Comparison of ENCODE assay signal across 23 cellular contexts in the genomic region with DNA sequence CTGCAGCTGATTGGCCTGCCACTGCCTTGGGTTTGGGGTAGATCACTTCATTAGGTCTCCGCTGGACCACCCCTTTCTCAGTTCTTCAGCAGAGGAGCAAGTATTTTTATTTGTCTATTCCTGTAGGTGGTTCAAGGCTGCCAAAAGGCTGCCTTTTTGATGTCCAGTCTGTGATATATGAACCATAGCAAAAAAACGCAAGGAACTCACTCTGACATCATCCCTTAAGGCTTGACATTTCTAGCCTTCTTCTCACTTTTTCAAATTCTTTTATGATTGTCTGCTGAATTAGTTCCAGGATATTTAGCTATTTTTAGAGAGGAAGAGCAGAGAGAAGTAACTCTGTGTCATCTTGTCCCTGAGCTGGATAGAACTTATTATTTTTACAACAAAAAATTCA.
DNase-seq lines count a peak whose midpoint lies in the region; ATAC-seq and TF ChIP-seq lines count a peak whose summit lies in the region.
"Had no signal": no experiment of that assay in that cellular context is flagged by ENCODE, and none has a peak within 500 bp of the region (broad histone marks: within the 10 kb centered on the region; RNA-seq: fewer than 3 reads in every experiment).

No MANE protein-coding gene starts in this region.

- POLR2A ChIA-PET in CD8-positive, alpha-beta T cell (lab: Charles Lee): no interaction called here

- intact Hi-C loops in CD8-positive, alpha-beta T cell (cut with DNase I, micrococcal nuclease): no loop called here

- no peak for ATAC-seq in HG02885 (IDR thresholded peaks at IDR 0.05; ENCODE audit: poor library complexity, unreplicated experiment)
- ATAC-seq in CD8-positive, alpha-beta T cell: no peak
- no peak for ATAC-seq in GM21381 (IDR thresholded peaks at IDR 0.05; ENCODE audit: unreplicated experiment)

- 52% methylated on average over 2 of the region's 2 CpGs for WGBS in smooth muscle cell (ENCODE audit: low lambda C conversion rate)

- no peak for TF ChIP-seq CTCF in smooth muscle cell (IDR thresholded peaks at IDR 0.05; ENCODE audit: borderline replicate concordance, insufficient read depth, poor library complexity, severe bottlenecking)
- TF ChIP-seq CTCF in CD8-positive, alpha-beta T cell (IDR thresholded peaks at IDR 0.05): no peak

- H3K4me2 ChIP-seq in smooth muscle cell: peak overlapping the region; percentile 26

- no peaks in the 10 kb centered on the region for H3K36me3 ChIP-seq in SJSA1
- no peaks in the 10 kb centered on the region for H3K36me3 ChIP-seq in smooth muscle cell (ENCODE audit: low read depth)
- no peaks in the 10 kb centered on the region for H3K36me3 ChIP-seq in CD8-positive, alpha-beta T cell (ENCODE audit: insufficient read depth, low read length)
- H3K36me3 ChIP-seq: heart right ventricle, right lobe of liver, thoracic aorta had no signal

- H3K4me1 ChIP-seq in SJSA1 (replicated peaks) (peaks cover 21% of the 10 kb centered on the region), smooth muscle cell (ENCODE audit: low read depth) (no peaks in the 10 kb centered on the region)
- H3K4me1 ChIP-seq in CD8-positive, alpha-beta T cell (ENCODE audit: insufficient read depth, low read length): no peaks in the 10 kb centered on the region
- H3K4me1 ChIP-seq: right lobe of liver had no signal

- no peak overlapping the region for H3K27ac Mint-ChIP-seq in CD8-positive, alpha-beta T cell
- H3K27ac Mint-ChIP-seq: CD4-positive, CD25-positive, alpha-beta regulatory T cell had no signal

- peaks cover 7% of the 10 kb centered on the region for H3F3A ChIP-seq in smooth muscle cell (ENCODE audit: low read depth)

- no peaks in the 10 kb centered on the region for H3K79me2 ChIP-seq in smooth muscle cell (ENCODE audit: low read depth)

- H3K27ac ChIP-seq in SJSA1 (peak overlapping the region; percentile 6; the same call in 1 of the 2 replicates), smooth muscle cell (ENCODE audit: low read depth) (peak overlapping the region; percentile 84)
- no peak overlapping the region for H3K27ac ChIP-seq in CD8-positive, alpha-beta T cell (ENCODE audit: low read depth, low read length)
- H3K27ac ChIP-seq: epithelial cell of prostate, heart right ventricle, right lobe of liver, thoracic aorta had no signal

- H3K4me3 Mint-ChIP-seq in CD8-positive, alpha-beta T cell: no peak overlapping the region
- H3K4me3 Mint-ChIP-seq: CD4-positive, CD25-positive, alpha-beta regulatory T cell had no signal

- H3K4me3 ChIP-seq in SJSA1 (no peak overlapping the region), smooth muscle cell (no peak overlapping the region)
- no peak overlapping the region for H3K4me3 ChIP-seq in CD8-positive, alpha-beta T cell (ENCODE audit: low read depth, low read length)
- H3K4me3 ChIP-seq: heart right ventricle, right lobe of liver, thoracic aorta had no signal

- H3K9me3 ChIP-seq in SJSA1 (replicated peaks) (no peaks in the 10 kb centered on the region), smooth muscle cell (replicated peaks; ENCODE audit: low read depth) (no peaks in the 10 kb centered on the region)
- no peaks in the 10 kb centered on the region for H3K9me3 ChIP-seq in CD8-positive, alpha-beta T cell (ENCODE audit: low read length)
- H3K9me3 ChIP-seq: right lobe of liver, thoracic aorta had no signal

- peaks cover 7% of the 10 kb centered on the region for H3K9me3 Mint-ChIP-seq in CD8-positive, alpha-beta T cell

- no peaks in the 10 kb centered on the region for H3K36me3 Mint-ChIP-seq in CD8-positive, alpha-beta T cell
- H3K36me3 Mint-ChIP-seq: CD4-positive, CD25-positive, alpha-beta regulatory T cell had no signal

- H3K4me1 Mint-ChIP-seq in CD8-positive, alpha-beta T cell (ENCODE audit: low read depth): no peaks in the 10 kb centered on the region
- H3K4me1 Mint-ChIP-seq: CD4-positive, CD25-positive, alpha-beta regulatory T cell had no signal

- CTCF ChIA-PET in CD8-positive, alpha-beta T cell (lab: Charles Lee): no interaction called here

- H3K9ac ChIP-seq in smooth muscle cell (ENCODE audit: low read depth): peak overlapping the region; percentile 34

- no peaks in the 10 kb centered on the region for H3K27me3 ChIP-seq in SJSA1 (replicated peaks)
- no peaks in the 10 kb centered on the region for H3K27me3 ChIP-seq in smooth muscle cell (ENCODE audit: low read depth)
- H3K27me3 ChIP-seq in CD8-positive, alpha-beta T cell (ENCODE audit: insufficient read depth, low read length): no peaks in the 10 kb centered on the region
- H3K27me3 ChIP-seq: heart right ventricle, right lobe of liver had no signal

- no peaks in the 10 kb centered on the region for H4K20me1 ChIP-seq in smooth muscle cell (ENCODE audit: low read depth)

- H3K27me3 Mint-ChIP-seq in CD8-positive, alpha-beta T cell (ENCODE audit: low read depth): peaks cover 19% of the 10 kb centered on the region

- H2AFZ ChIP-seq in smooth muscle cell (ENCODE audit: low read depth): no peak overlapping the region

- DNase-seq in GM04503 (ENCODE audit: low read depth): peak; percentile 49
- DNase-seq in SJSA1 (ENCODE audit: low read depth in 1 of 2, low spot score in 2 of 2): peak in 1 of 2 experiments; percentile 37
- DNase-seq in foreskin melanocyte: peak; percentile 79
- DNase-seq in smooth muscle cell (lab: John Stamatoyannopoulos, UW; ENCODE audit: unreplicated experiment): no peak
- no peak for DNase-seq in CD8-positive, alpha-beta T cell
- DNase-seq: activated CD4-positive, CD25-positive, alpha-beta regulatory T cell treated with anti-CD3 and anti-CD28 coated beads, Interleukin-2, amount 50 U/mL, for 72 hours; activated gamma-delta T cell; aorta; CD4-positive, CD25-positive, alpha-beta regulatory T cell; cortex of kidney; DND-41; heart right ventricle; midbrain; NCI-H187 treated with DMSO at 0.1 percent for 48 hours; NCI-H446 treated with DMSO at 0.1 percent for 48 hours; nucleus accumbens; right lobe of liver; stimulated activated CD4-positive, alpha-beta T cell treated with anti-CD3 and anti-CD28 coated beads, Interleukin-4, amount 100 ng/mL, for 24 hours; stimulated activated CD8-positive, alpha-beta memory T cell treated with anti-CD3 and anti-CD28 coated beads, Interleukin-4, amount 100 ng/mL, for 48 hours had no signal

Comparison
In these comparisons a context has a peak if more than half of its experiments do, and no peak if none do; other contexts are left out.
1. DNase-seq: peak in GM04503 (single experiment) and foreskin melanocyte (single experiment); none in smooth muscle cell (single experiment) and CD8-positive, alpha-beta T cell (0 of 7).